In the genomic region with DNA sequence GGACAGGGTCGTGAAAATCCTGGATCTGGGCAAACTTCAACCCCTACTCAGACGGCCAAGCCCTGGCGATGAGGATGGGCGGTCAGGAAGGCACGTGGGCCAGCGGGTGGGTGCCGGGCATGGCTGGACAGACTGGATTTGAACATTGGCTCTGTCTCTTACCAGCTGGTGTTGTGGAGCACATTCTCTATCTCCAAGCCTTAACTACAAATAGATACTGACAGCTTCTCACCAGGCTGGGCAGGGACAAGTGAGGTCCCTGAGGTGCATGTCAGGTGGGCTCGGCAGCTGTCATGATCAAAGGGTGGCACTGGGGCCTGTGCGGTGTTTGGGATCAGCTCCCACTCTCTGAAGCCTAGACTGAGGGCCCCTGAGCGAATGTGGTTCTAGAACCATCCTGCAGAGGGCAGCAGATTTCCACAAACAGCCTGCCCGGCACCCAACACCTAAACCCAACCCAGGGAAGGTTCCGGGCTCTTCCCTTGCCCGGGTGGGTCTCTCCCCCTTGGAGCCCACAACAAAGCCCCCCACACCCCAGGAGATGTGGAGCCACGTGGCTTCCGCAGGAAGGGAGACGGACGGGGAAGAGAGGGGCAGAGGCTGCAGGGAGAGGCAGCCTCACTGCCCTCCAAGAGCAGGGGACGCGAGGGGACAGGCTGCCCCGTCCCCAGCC, we compare ENCODE assay signal across 8 cellular contexts. TPM values are rescaled to one million over a fixed set of nuclear protein-coding genes. Genes with fewer than 3 reads are reported as not detected.
A peak's percentile ranks its signal among the peaks of the same experiment; 100 is the strongest.
DNase-seq lines count a peak whose midpoint lies in the region; ATAC-seq and TF ChIP-seq lines count a peak whose summit lies in the region.

No MANE protein-coding gene starts in this region.

- 0 out of 2 replicates have a peak overlapping the region, but pooled peaks have one; percentile 6 for H2AFZ ChIP-seq in DND-41 (ENCODE audit: low read depth, low read length)

- no peaks in the 10 kb centered on the region for H3K27me3 ChIP-seq in DND-41 (ENCODE audit: insufficient read depth, low read length, poor library complexity)
- no peaks in the 10 kb centered on the region for H3K27me3 ChIP-seq in tibial artery

- H3K4me2 ChIP-seq in DND-41 (ENCODE audit: insufficient read depth, low read length): peak overlapping the region; percentile 21; the same call in 1 of the 2 replicates

- H3K4me1 ChIP-seq in DND-41 (ENCODE audit: insufficient read depth, low read length) (peaks cover 13% of the 10 kb centered on the region), tibial artery (peaks cover 5 to 53% (median 48%) of the 10 kb centered on the region in 4 donors)

- H3K4me3 ChIP-seq in DND-41 (ENCODE audit: low read depth in 1 of 2, low read length in 2 of 2): no peak overlapping the region
- no peak overlapping the region for H3K4me3 ChIP-seq in tibial artery

- peak overlapping the region; percentile 54 for H3K27ac ChIP-seq in DND-41 (ENCODE audit: low read length)
- H3K27ac ChIP-seq in tibial artery: peak overlapping the region; percentile 88 to 93

- intact Hi-C loops in tibial artery (cut with DNase I; ENCODE audit: low total_unique reads): loop anchor here (5.0 to 10.0 kb wide), 2 partner anchors 1092 to 1294 kb away; no protein-coding TSS in a partner anchor

- peak; percentile 89 for TF ChIP-seq CTCF in DND-41 (IDR thresholded peaks at IDR 0.05; ENCODE audit: borderline replicate concordance, extremely low read depth, low read length, poor library complexity, severe bottlenecking)
- TF ChIP-seq CTCF in GM20000 (IDR thresholded peaks at IDR 0.05; ENCODE audit: extremely low read depth, missing control alignments): peak; percentile 52
- peak in 1 of 3 donors; percentile 2 for TF ChIP-seq CTCF in omental fat pad (IDR thresholded peaks at IDR 0.05)
- peak; percentile 88 for TF ChIP-seq CTCF in tibial artery (IDR thresholded peaks at IDR 0.05)

- H3K9ac ChIP-seq in DND-41 (ENCODE audit: low read depth, low read length): peak overlapping the region; percentile 24; the same call in 1 of the 2 replicates

- H3K79me2 ChIP-seq in DND-41 (ENCODE audit: insufficient read depth, low read length): no peaks in the 10 kb centered on the region

- H3K9me3 ChIP-seq in DND-41 (ENCODE audit: insufficient read depth, low read length, severe bottlenecking): no peaks in the 10 kb centered on the region
- no peaks in the 10 kb centered on the region for H3K9me3 ChIP-seq in tibial artery

- DNase-seq in DND-41 (peak; percentile 80), GM20000 (ENCODE audit: low spot score) (peak; percentile 88), RKO (ENCODE audit: low spot score) (peak; percentile 58), foreskin melanocyte (peak; percentile 48), omental fat pad (ENCODE audit: low spot score) (peak; percentile 53), tibial artery (peak; percentile 79 to 87)
- peak; percentile 86 for DNase-seq in activated effector memory CD4-positive, alpha-beta T cell treated with anti-CD3 and anti-CD28 coated beads, Interleukin-2, amount 50 U/mL, for 16 hours

- no peaks in the 10 kb centered on the region for H4K20me1 ChIP-seq in DND-41 (ENCODE audit: insufficient read depth, low read length)

- H3K36me3 ChIP-seq in DND-41 (ENCODE audit: insufficient read depth, low read length) (peaks cover 17% of the 10 kb centered on the region), tibial artery (peaks cover 9 to 11% (median 10%) of the 10 kb centered on the region in 3 donors)

- ATAC-seq in DND-41 (ENCODE audit: insufficient read depth, low read depth) (peak; percentile 86), HG03571 (IDR thresholded peaks at IDR 0.05; ENCODE audit: unreplicated experiment) (peak; percentile 79), omental fat pad (ENCODE audit: low FRiP score) (peak; percentile 58)

RNA-seq across cellular contexts. Expression of gene RGMA, which starts 58.4 kb away (rescaled TPM):
- 10 to 100 TPM in 1 of 4 donors, 1 to 10 TPM in 3; 5.6 to 12.8 (median 8.5) TPM for total RNA-seq in omental fat pad
